ENCODE assay signal across 9 cellular contexts in genomic region chr15:25435474-25436243, GRCh38. TPM values are rescaled to one million over a fixed set of nuclear protein-coding genes. Genes with fewer than 3 reads are reported as not detected.
DNase-seq lines count a peak whose midpoint lies in the region; TF ChIP-seq lines count a peak whose summit lies in the region.
"Had no signal": no experiment of that assay in that cellular context is flagged by ENCODE, and none has a peak within 500 bp of the region (broad histone marks: within the 10 kb centered on the region; RNA-seq: fewer than 3 reads in every experiment).

No MANE protein-coding gene starts in this region.

- BruUV-seq in Calu3 (replicated peaks; lab: Mats Ljungman, UMichigan) (no TSS peak), mammary epithelial cell (replicated peaks; lab: Mats Ljungman, UMichigan) (no TSS peak)

- H3K9me3 Mint-ChIP-seq in Calu3 (ENCODE audit: low read depth, unreplicated experiment) (no peaks in the 10 kb centered on the region), nephron progenitor cell (peaks cover 27% of the 10 kb centered on the region)

- H3K36me3 Mint-ChIP-seq in Calu3 (ENCODE audit: insufficient read depth, unreplicated experiment): peaks cover 19% of the 10 kb centered on the region
- H3K36me3 Mint-ChIP-seq in nephron progenitor cell (ENCODE audit: low read depth): peaks cover 43% of the 10 kb centered on the region

- no peaks in the 10 kb centered on the region for H3K9me2 ChIP-seq in Loucy (replicated peaks; ENCODE audit: low read depth, low read length)

- H3K36me3 ChIP-seq in Loucy (ENCODE audit: insufficient read depth, low read length) (no peaks in the 10 kb centered on the region), mammary epithelial cell (ENCODE audit: insufficient read depth, low read length) (no peaks in the 10 kb centered on the region)

- H3K27ac Mint-ChIP-seq in Calu3 (ENCODE audit: unreplicated experiment) (no peak overlapping the region), nephron progenitor cell (no peak overlapping the region)

- H3K4me1 ChIP-seq in Loucy (ENCODE audit: insufficient read depth, low read length, poor library complexity, severe bottlenecking) (peaks cover 68% of the 10 kb centered on the region), mammary epithelial cell (ENCODE audit: insufficient read depth, low read length) (peaks cover 7% of the 10 kb centered on the region)

- H3K27me3 ChIP-seq in Loucy (ENCODE audit: insufficient read depth, low read length, poor library complexity, severe bottlenecking): no peaks in the 10 kb centered on the region
- no peaks in the 10 kb centered on the region for H3K27me3 ChIP-seq in mammary epithelial cell (ENCODE audit: insufficient read depth, low read length)

- in situ Hi-C loops in mammary epithelial cell (cut with MboI; ENCODE audit: low sequenced_read_pairs in 2 of 2): loop anchor here in 1 of 2 donors (25.0 kb wide), 1 partner anchor 652 kb away; no protein-coding TSS in a partner anchor

- TF ChIP-seq CTCF in Calu3 (IDR thresholded peaks at IDR 0.05; ENCODE audit: unreplicated experiment) (no peak), Loucy (conservative IDR thresholded peaks at IDR 0.05; ENCODE audit: low read length) (no peak), mammary epithelial cell (conservative IDR thresholded peaks at IDR 0.05 in 1 of 2, IDR thresholded peaks at IDR 0.05 in 1 of 2; ENCODE audit: extremely low read depth in 1 of 2, insufficient read depth in 1 of 2, low read depth in 1 of 2, low read length in 2 of 2) (no peak), nephron progenitor cell (IDR thresholded peaks at IDR 0.05) (no peak)

- DNase-seq in Calu3 (no peak), mammary epithelial cell (no peak), nephron progenitor cell (no peak), DMS114 treated with DMSO at 0.1 percent for 48 hours (lab: John Stamatoyannopoulos, UW; ENCODE audit: unreplicated experiment) (no peak), GF-D8 (lab: John Stamatoyannopoulos, UW) (no peak), OCI-M1 (lab: John Stamatoyannopoulos, UW) (no peak)
- DNase-seq: midbrain, NCI-H2227 treated with DMSO at 0.1 percent for 48 hours had no signal

- H3K4me3 Mint-ChIP-seq in Calu3 (ENCODE audit: low read depth, unreplicated experiment) (peak overlapping the region; percentile 57), nephron progenitor cell (peak overlapping the region; percentile 75)

- peaks cover 96% of the 10 kb centered on the region for H3K79me2 ChIP-seq in Loucy (ENCODE audit: insufficient read depth, low read length)
- peaks cover 89% of the 10 kb centered on the region for H3K79me2 ChIP-seq in mammary epithelial cell (ENCODE audit: insufficient read depth, low read length)

- H3K9ac ChIP-seq in Loucy (ENCODE audit: low read depth, low read length, poor library complexity, severe bottlenecking) (peak overlapping the region; percentile 99), mammary epithelial cell (ENCODE audit: insufficient read depth, low read length) (no peak overlapping the region)

- H3K27ac ChIP-seq in mammary epithelial cell (ENCODE audit: insufficient read depth, low read depth, low read length): no peak overlapping the region

- 100% methylated on average over 5 of the region's 5 CpGs for WGBS in mammary epithelial cell (ENCODE audit: low coverage, missing lambda C conversion rate)

- H2AFZ ChIP-seq in Loucy (ENCODE audit: low read length) (no peak overlapping the region), mammary epithelial cell (ENCODE audit: low read depth, low read length) (no peak overlapping the region)

- dilution Hi-C loops in mammary epithelial cell (cut with HindIII; ENCODE audit: low sequenced_read_pairs): loop anchor here (25.0 kb wide), 1 partner anchor 102 kb away; no protein-coding TSS in a partner anchor

- peak overlapping the region; percentile 100 for H3K4me3 ChIP-seq in Loucy (ENCODE audit: low read length, poor library complexity, severe bottlenecking)
- H3K4me3 ChIP-seq in mammary epithelial cell (replicated peaks in 1 of 3; ENCODE audit: insufficient read depth in 1 of 3, low read depth in 2 of 3, low read length in 3 of 3): peak overlapping the region in 1 of 3 experiments; percentile 99

- H3K27me3 Mint-ChIP-seq in Calu3 (ENCODE audit: unreplicated experiment): no peaks in the 10 kb centered on the region
- no peaks in the 10 kb centered on the region for H3K27me3 Mint-ChIP-seq in nephron progenitor cell (ENCODE audit: low read depth, poor library complexity)

- H3K4me2 ChIP-seq in Loucy (ENCODE audit: low read depth, low read length, poor library complexity, severe bottlenecking) (peak overlapping the region; percentile 95), mammary epithelial cell (ENCODE audit: insufficient read depth, low read depth, low read length) (peak overlapping the region; percentile 90)

- no peaks in the 10 kb centered on the region for H3F3A ChIP-seq in Loucy (ENCODE audit: low read depth)

- H4K20me1 ChIP-seq in Loucy (ENCODE audit: insufficient read depth, low read length, poor library complexity, severe bottlenecking) (peaks cover 75% of the 10 kb centered on the region), mammary epithelial cell (ENCODE audit: insufficient read depth, low read length) (peaks cover 9% of the 10 kb centered on the region)

- CTCF ChIA-PET in Calu3 (lab: Charles Lee) (no interaction called here), mammary epithelial cell (lab: Charles Lee; ENCODE audit: low non-redundant PET) (no interaction called here)

- intact Hi-C loops in Calu3 (cut with micrococcal nuclease; ENCODE audit: unreplicated experiment): no loop called here
- intact Hi-C loops in mammary epithelial cell (cut with micrococcal nuclease): loop anchor here (10.0 kb wide), 1 partner anchor 301 kb away; no protein-coding TSS in a partner anchor

- H3K4me1 Mint-ChIP-seq in Calu3 (ENCODE audit: low read depth, unreplicated experiment) (no peaks in the 10 kb centered on the region), nephron progenitor cell (peaks cover 21% of the 10 kb centered on the region)

- H3K9me3 ChIP-seq in Loucy (ENCODE audit: insufficient read depth, low read depth, low read length) (no peaks in the 10 kb centered on the region), mammary epithelial cell (replicated peaks; ENCODE audit: insufficient read depth, low read length) (no peaks in the 10 kb centered on the region)

RNA-seq across cellular contexts. Expression of gene UBE3A, which starts 3.2 kb away (rescaled TPM):
- total RNA-seq in Calu3 (2022) (37.5 and 39.3 TPM in 2 replicates), mammary epithelial cell (10 to 100 TPM; 93.0 to 98.9 TPM)
- polyA plus RNA-seq in mammary epithelial cell: 24.1 TPM
- 45.0 TPM for polyA minus RNA-seq in mammary epithelial cell
